ENCODE assay signal across 8 cellular contexts in the genomic region with DNA sequence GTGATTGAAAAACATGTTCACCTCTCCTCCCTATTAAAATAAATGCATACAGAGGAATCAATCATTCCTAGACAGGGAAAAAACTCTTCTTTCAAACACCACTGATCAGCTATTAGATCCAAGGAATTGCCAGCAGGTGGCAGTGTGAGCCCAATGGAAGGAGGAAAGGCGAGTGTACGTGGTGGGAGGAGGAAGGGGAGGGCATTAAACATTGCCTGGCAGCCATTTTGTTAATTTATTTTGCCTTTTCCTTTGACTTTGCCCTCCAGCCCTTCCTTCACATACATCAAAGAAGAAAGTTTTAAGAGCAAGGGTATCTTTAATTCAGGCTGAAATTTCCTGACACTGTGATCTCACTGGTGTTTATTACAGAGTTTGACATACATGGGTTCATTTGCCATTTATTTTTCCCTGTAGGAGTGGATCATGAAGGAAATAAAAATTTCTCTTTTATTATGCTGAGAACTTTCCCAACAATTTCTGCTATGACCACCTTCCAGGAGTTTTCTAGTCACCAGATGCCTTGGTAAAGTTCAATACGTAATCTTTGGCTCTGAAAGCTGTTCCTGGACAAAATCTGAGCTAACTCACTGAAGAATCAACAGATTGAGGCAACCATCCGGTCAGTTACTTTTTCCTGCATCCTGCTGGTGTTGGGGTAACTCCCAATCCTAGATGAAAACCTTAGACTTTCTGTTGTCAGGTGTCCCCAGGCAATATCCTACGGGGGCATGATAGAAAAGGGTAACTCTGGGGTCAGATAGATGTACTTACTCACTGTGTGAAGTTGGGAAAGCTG. TPM values are rescaled to one million over a fixed set of nuclear protein-coding genes. Genes with fewer than 3 reads are reported as not detected.
A peak's percentile ranks its signal among the peaks of the same experiment; 100 is the strongest.
DNase-seq lines count a peak whose midpoint lies in the region; ATAC-seq, FAIRE-seq and TF ChIP-seq lines count a peak whose summit lies in the region.

No MANE protein-coding gene starts in this region.

- peak overlapping the region in 9 of 10 donors; percentile 46 to 98 (median 95) for H3K27ac ChIP-seq in heart right ventricle
- H3K27ac ChIP-seq in transverse colon: peak overlapping the region; percentile 95 to 98 (median 97)

- peak; percentile 74 for FAIRE-seq in D721Med (lab: Jason Lieb, UNC)

- DNase-seq in D721Med (ENCODE audit: insufficient read length, low spot score) (peak; percentile 78), HCEC 1CT (peak; percentile 83), NCI-H1417 treated with DMSO at 0.1 percent for 48 hours (lab: John Stamatoyannopoulos, UW) (peak; percentile 74), T-cell (peak; percentile 72 to 95 (median 86)), amniotic stem cell (lab: John Stamatoyannopoulos, UW) (peak; percentile 86), heart right ventricle (peak; percentile 81 to 93), posterior cingulate gyrus (peak; percentile 69 to 97 (median 88)), transverse colon (peak; percentile 94)

- H3K27me3 Mint-ChIP-seq in T-cell: no peaks in the 10 kb centered on the region

- no peaks in the 10 kb centered on the region for H3K36me3 Mint-ChIP-seq in T-cell

- TF ChIP-seq POLR2A in transverse colon (IDR thresholded peaks at IDR 0.05): peak; percentile 10

- WGBS in heart right ventricle, 2 donors: 34 to 40% methylated on average over 5 of the region's 5 CpGs
- WGBS in transverse colon (ENCODE audit: low coverage in 1 of 2), 2 donors: 14 to 26% methylated on average over 3 to 5 of the region's 5 CpGs

- no peaks in the 10 kb centered on the region for H3K36me3 ChIP-seq in heart right ventricle
- H3K36me3 ChIP-seq in transverse colon: no peaks in the 10 kb centered on the region

- TF ChIP-seq CTCF in D721Med (IDR thresholded peaks at IDR 0.05; ENCODE audit: insufficient read depth, missing control alignments) (peak; percentile 96), heart right ventricle (IDR thresholded peaks at IDR 0.05) (peak; percentile 80 to 94 (median 89)), transverse colon (IDR thresholded peaks at IDR 0.05) (peak; percentile 79 to 94 (median 83))

- peak overlapping the region; percentile 98 to 99 for H3K27ac Mint-ChIP-seq in T-cell

- CTCF ChIA-PET in T-cell (lab: Charles Lee): interaction anchor here (0.6 to 2.4 kb wide), 40 partner anchors 14 to 465 kb away, joined by 3 to 46 read pairs (median 5); partner anchors contain the start of genes ATXN7L2 (in 2 of the 2), AHCYL1 (in 1 of the 2), AMPD2 (in 1 of the 2) and GNAT2 (in 1 of the 2)

- intact Hi-C loops in heart right ventricle (cut with DNase I) (loop anchor here (1.0 to 10.0 kb wide), 12 partner anchors 76 to 438 kb away; partner anchors contain the start of gene AHCYL1 (in 6 of the 10)), posterior cingulate gyrus (cut with DNase I) (loop anchor here (1.0 to 5.0 kb wide), 3 partner anchors 86 to 436 kb away; partner anchors contain the start of gene AHCYL1), transverse colon (cut with DNase I; ENCODE audit: low total_unique reads) (loop anchor here (5.0 kb wide), 1 partner anchor 81 kb away; no protein-coding TSS in a partner anchor)

- POLR2A ChIA-PET in T-cell (lab: Charles Lee): interaction anchor here in 1 of 2 donors (0.7 kb wide), 1 partner anchor 84 kb away, joined by 3 read pairs; no protein-coding TSS in a partner anchor

- H3K4me1 ChIP-seq in heart right ventricle (peaks cover 0 to 43% (median 36%) of the 10 kb centered on the region in 9 donors), transverse colon (peaks cover 9 to 37% (median 26%) of the 10 kb centered on the region in 4 donors)

- H3K27me3 ChIP-seq in heart right ventricle (no peaks in the 10 kb centered on the region), transverse colon (no peaks in the 10 kb centered on the region)

- H3K9me3 ChIP-seq in heart right ventricle: no peaks in the 10 kb centered on the region
- no peaks in the 10 kb centered on the region for H3K9me3 ChIP-seq in transverse colon

- in situ Hi-C loops in transverse colon (cut with MboI; ENCODE audit: low pct_ligation_motif_present in 1 of 4, low pct_unique_long_range_greater_than_20kb in 1 of 4, low sequenced_read_pairs in 3 of 4): loop anchor here (5.0 to 25.0 kb wide), 6 partner anchors 76 to 441 kb away; partner anchors contain the start of gene AHCYL1 (in 4 of the 4)

- peak overlapping the region in 7 of 10 donors; percentile 79 to 96 (median 89) for H3K4me3 ChIP-seq in heart right ventricle
- H3K4me3 ChIP-seq in transverse colon: peak overlapping the region in 2 of 4 donors; percentile 65 to 94

- TF ChIP-seq EP300 in transverse colon (IDR thresholded peaks at IDR 0.05; ENCODE audit: low read depth): no peak

- ATAC-seq in T-cell (replicated peaks in 1 of 4) (peak; percentile 52 to 58 (median 54)), heart right ventricle (peak; percentile 42 to 71 (median 64))

- no peaks in the 10 kb centered on the region for H3K9me3 Mint-ChIP-seq in T-cell

- peak overlapping the region; percentile 90 to 99 (median 95) for H3K4me3 Mint-ChIP-seq in T-cell

- peaks cover 48 to 51% (median 49%) of the 10 kb centered on the region in 3 donors for H3K4me1 Mint-ChIP-seq in T-cell

RNA-seq across cellular contexts. Expression of gene GNAI3, which starts 1.9 kb away (rescaled TPM):
- 1 to 10 TPM; 5.4 to 7.2 (median 6.5) TPM for total RNA-seq in T-cell
- 1 to 10 TPM; 2.1 to 3.6 (median 2.8) TPM for total RNA-seq in heart right ventricle
- 1 to 10 TPM; 1.6 to 2.2 TPM for polyA plus RNA-seq in heart right ventricle
- 1 to 10 TPM; 2.2 to 7.5 (median 5.1) TPM for total RNA-seq in transverse colon

RNA-seq across cellular contexts. Expression of gene GPR61, which starts 6.8 kb away (rescaled TPM):
- total RNA-seq in T-cell (under 1 TPM; 0.16 to 0.75 (median 0.39) TPM), heart right ventricle (1 to 10 TPM in 1 of 10 donors, under 1 TPM in 7, not detected in 2; 0.11 to 1.0 (median 0.31) TPM), transverse colon (not detected)
- polyA plus RNA-seq in heart right ventricle: not detected

RNA-seq across cellular contexts. Expression of gene AMIGO1, which starts 37.0 kb away (rescaled TPM):
- total RNA-seq in T-cell (10 to 100 TPM; 13.2 to 28.2 (median 21.5) TPM), heart right ventricle (10 to 100 TPM; 11.9 to 16.6 (median 14.7) TPM), transverse colon (1 to 10 TPM in 2 of 4 donors, under 1 TPM in 2; 0.60 to 8.1 (median 3.5) TPM)
- 1 to 10 TPM; 2.8 to 4.0 TPM for polyA plus RNA-seq in heart right ventricle

RNA-seq across cellular contexts. Expression of gene CYB561D1, which starts 52.6 kb away (rescaled TPM):
- 10 to 100 TPM; 23.6 to 42.6 (median 39.5) TPM for total RNA-seq in T-cell
- 1 to 10 TPM; 3.3 to 7.6 (median 4.5) TPM for total RNA-seq in heart right ventricle
- polyA plus RNA-seq in heart right ventricle: 1 to 10 TPM; 3.0 to 3.6 TPM
- total RNA-seq in transverse colon: 10 to 100 TPM; 10.5 to 37.4 (median 17.3) TPM
